In the genomic region with DNA sequence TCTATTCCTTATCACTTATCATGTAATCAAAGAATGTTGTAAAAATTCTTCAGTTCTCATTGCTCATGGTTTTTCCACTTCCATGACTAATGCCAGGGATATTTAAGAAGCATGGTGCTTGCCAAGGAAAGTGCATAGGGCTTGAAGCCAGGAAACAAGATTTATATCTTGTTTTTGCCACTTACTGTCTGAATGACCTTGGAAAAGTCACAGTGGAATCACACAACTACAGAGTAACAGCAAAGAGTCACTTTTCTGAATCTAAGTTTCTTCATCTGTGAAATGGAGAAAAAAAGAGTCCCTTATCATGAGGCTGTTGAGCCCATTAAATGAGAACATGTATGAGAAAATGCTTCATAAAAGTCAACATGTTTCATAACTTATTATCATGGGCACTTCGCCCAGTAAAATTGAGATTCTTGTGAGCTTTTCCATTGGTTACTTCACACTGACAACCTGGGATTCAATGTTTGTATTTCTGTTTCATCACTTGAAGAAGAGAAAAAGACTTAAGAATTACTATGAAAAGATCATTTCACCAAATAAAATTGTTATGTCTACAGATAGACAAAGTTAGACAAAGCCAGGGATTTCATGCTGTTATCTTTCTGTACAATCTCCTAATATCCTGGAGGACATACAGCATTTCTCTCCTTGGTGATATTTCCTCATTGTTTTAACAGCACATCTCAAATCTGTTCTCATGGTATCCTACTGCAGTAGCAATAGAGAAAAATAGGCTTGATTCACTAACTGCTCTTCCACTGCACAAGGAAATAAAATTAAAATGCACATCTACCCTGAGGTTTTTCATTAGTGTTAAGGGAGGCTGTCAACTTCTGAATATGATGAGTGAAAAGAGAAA, we compare ENCODE assay signal across 12 cellular contexts. TPM values are rescaled to one million over a fixed set of nuclear protein-coding genes. Genes with fewer than 3 reads are reported as not detected.
DNase-seq lines count a peak whose midpoint lies in the region; ATAC-seq, FAIRE-seq and TF ChIP-seq lines count a peak whose summit lies in the region.
"Had no signal": no experiment of that assay in that cellular context is flagged by ENCODE, and none has a peak within 500 bp of the region (broad histone marks: within the 10 kb centered on the region; RNA-seq: fewer than 3 reads in every experiment).

No MANE protein-coding gene starts in this region.

- H3K27ac ChIP-seq in SJSA1 (peak overlapping the region; percentile 29; the same call in 1 of the 2 replicates), pancreas (no peak overlapping the region), prostate gland (no peak overlapping the region)
- H3K27ac ChIP-seq: cardiac muscle cell had no signal

- no peak for TF ChIP-seq CTCF in fibroblast of villous mesenchyme (IDR thresholded peaks at IDR 0.05; ENCODE audit: insufficient read depth, low read depth, low read length)
- TF ChIP-seq CTCF in pancreas (IDR thresholded peaks at IDR 0.05), result no peak
- no peak for TF ChIP-seq CTCF in prostate gland (IDR thresholded peaks at IDR 0.05)

- no peak for TF ChIP-seq POLR2A in prostate gland (IDR thresholded peaks at IDR 0.05)

- no peaks in the 10 kb centered on the region for H3K9me3 ChIP-seq in SJSA1 (replicated peaks)
- no peaks in the 10 kb centered on the region for H3K9me3 ChIP-seq in pancreas
- no peaks in the 10 kb centered on the region for H3K9me3 ChIP-seq in prostate gland

- H3K4me1 ChIP-seq in SJSA1 (replicated peaks) (peaks cover 25% of the 10 kb centered on the region), pancreas (peaks cover 0 to 7% (median 5%) of the 10 kb centered on the region in 3 donors), prostate gland (replicated peaks) (no peaks in the 10 kb centered on the region)

- DNase-seq in GM04504 (ENCODE audit: low read depth), result peak; percentile 40
- DNase-seq in SJSA1 (ENCODE audit: low read depth in 1 of 2, low spot score in 2 of 2), result peak in 1 of 2 experiments; percentile 68
- peak; percentile 85 for DNase-seq in fibroblast of villous mesenchyme (ENCODE audit: low read depth)
- no peak for DNase-seq in pancreas
- no peak for DNase-seq in cerebellar nuclear complex (lab: John Stamatoyannopoulos, UW)
- no peak for DNase-seq in activated CD4-positive, alpha-beta T cell treated with anti-CD3 and anti-CD28 coated beads, Interleukin-2, amount 50 U/mL, for 4 hours
- DNase-seq in activated CD4-positive, alpha-beta T cell treated with anti-CD3 and anti-CD28 coated beads for 4 hours, result no peak
- no peak for DNase-seq in prostate gland (ENCODE audit: low spot score)
- DNase-seq: activated CD8-positive, alpha-beta memory T cell treated with anti-CD3 and anti-CD28 coated beads, Interleukin-2, amount 10 ng/mL, durations not matched to agents 7 days and 5 days; NCI-H1930; right cardiac atrium had no signal

- H3K36me3 ChIP-seq in SJSA1, result no peaks in the 10 kb centered on the region
- H3K36me3 ChIP-seq in pancreas, result no peaks in the 10 kb centered on the region
- no peaks in the 10 kb centered on the region for H3K36me3 ChIP-seq in prostate gland
- H3K36me3 ChIP-seq: cardiac muscle cell had no signal

- H3K4me3 ChIP-seq in SJSA1, result no peak overlapping the region
- H3K4me3 ChIP-seq in fibroblast of villous mesenchyme (ENCODE audit: low read depth, low read length), result no peak overlapping the region
- H3K4me3 ChIP-seq in pancreas, result no peak overlapping the region
- no peak overlapping the region for H3K4me3 ChIP-seq in prostate gland
- H3K4me3 ChIP-seq: cardiac muscle cell had no signal

- ATAC-seq in pancreas, result peak; percentile 43 to 73 (median 62)
- ATAC-seq: activated CD8-positive, alpha-beta memory T cell treated with anti-CD3 and anti-CD28 coated beads, Interleukin-2, amount 10 ng/mL, durations not matched to agents 7 days and 5 days had no signal

- WGBS in pancreas, 2 donors, result 41 to 50% methylated on average over 1 of the region's 1 CpG
- 70% methylated on average over 1 of the region's 1 CpG for WGBS in prostate gland

- intact Hi-C loops in pancreas (cut with DNase I), result loop anchor here in 1 of 3 donors (10.0 kb wide), 1 partner anchor 438 kb away; no protein-coding TSS in a partner anchor
- intact Hi-C loops in prostate gland (cut with DNase I), result loop anchor here (5.0 to 10.0 kb wide), 3 partner anchors 62 to 608 kb away; no protein-coding TSS in a partner anchor

- FAIRE-seq in pancreas (lab: Jason Lieb, UNC), result no peak

- H3K27me3 ChIP-seq in SJSA1 (replicated peaks) (no peaks in the 10 kb centered on the region), pancreas (no peaks in the 10 kb centered on the region), prostate gland (replicated peaks; ENCODE audit: insufficient read depth) (no peaks in the 10 kb centered on the region)
- H3K27me3 ChIP-seq: cardiac muscle cell had no signal

RNA-seq across cellular contexts. Expression of a gene that starts 7.6 kb away (rescaled TPM):
- total RNA-seq in SJSA1 (2014; rRNA removed; shearing (Covaris generic)), result 1.6 TPM in 2 replicates
- total RNA-seq in fibroblast of villous mesenchyme (under 0.01 TPM in 1 of 2 replicates, not detected in the other), pancreas (1 to 10 TPM in 2 of 6 donors, under 1 TPM in 4; 0.32 to 1.3 (median 0.67) TPM), prostate gland (1 to 10 TPM in 1 of 2 donors, under 1 TPM in 1; 0.80 to 2.1 TPM)
- 1 to 10 TPM; 1.2 to 6.2 TPM for polyA plus RNA-seq in pancreas
- total RNA-seq: activated CD8-positive, alpha-beta memory T cell treated with anti-CD3 and anti-CD28 coated beads, Interleukin-2, amount 10 ng/mL, durations not matched to agents 7 days and 5 days had no signal

Comparison
In these comparisons a context has a peak if more than half of its experiments do, and no peak if none do; other contexts are left out.
1. DNase-seq: peak in GM04504 (single experiment) and fibroblast of villous mesenchyme (single experiment); none in pancreas (0 of 6), cerebellar nuclear complex (0 of 2), activated CD4-positive, alpha-beta T cell treated with anti-CD3 and anti-CD28 coated beads, Interleukin-2, amount 50 U/mL, for 4 hours (0 of 2), activated CD4-positive, alpha-beta T cell treated with anti-CD3 and anti-CD28 coated beads for 4 hours (0 of 2) and prostate gland (single experiment).